ENCODE assay signal across 18 cellular contexts in the genomic region with DNA sequence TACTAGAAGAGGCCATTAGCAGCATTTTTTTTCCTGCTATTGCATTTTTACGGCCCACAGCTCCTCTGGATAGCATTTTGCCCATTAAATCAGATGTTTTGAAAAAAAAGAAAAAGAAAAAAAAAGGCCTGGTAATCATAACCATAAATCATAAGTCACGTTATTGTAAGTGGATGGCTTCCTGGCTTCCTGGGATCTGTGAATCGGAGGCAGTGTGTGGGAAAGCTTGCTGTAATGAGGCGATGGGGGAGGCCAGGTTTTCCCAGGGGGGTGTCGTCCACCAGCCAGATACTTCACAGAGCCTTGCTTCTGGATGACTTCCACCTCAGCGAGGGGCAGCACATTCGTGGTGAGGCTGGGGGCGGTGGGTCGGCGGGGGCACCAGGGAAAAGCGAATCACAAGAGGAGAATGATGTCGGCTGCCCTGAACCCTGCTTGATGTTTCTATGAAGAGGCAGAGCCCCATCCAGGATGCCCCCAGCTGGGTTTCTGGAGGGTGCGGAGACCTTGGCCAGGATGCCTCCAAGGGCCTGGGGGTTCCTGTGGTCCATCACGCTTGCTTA.
"Had no signal": no experiment of that assay in that cellular context is flagged by ENCODE, and none has a peak within 500 bp of the region (broad histone marks: within the 10 kb centered on the region; RNA-seq: fewer than 3 reads in every experiment).

No MANE protein-coding gene starts in this region.

- H3K4me1 Mint-ChIP-seq: activated CD4-positive, alpha-beta T cell treated with anti-CD3 and anti-CD28 coated beads for 36 hours; activated naive CD4-positive, alpha-beta T cell treated with anti-CD3 and anti-CD28 coated beads, Interleukin-2, amount 10 ng/mL, durations not matched to agents 7 days and 5 days; activated naive CD8-positive, alpha-beta T cell treated with anti-CD3 and anti-CD28 coated beads, Interleukin-2, amount 50 U/mL, for 24 hours; central memory CD8-positive, alpha-beta T cell had no signal

- H3K4me3 Mint-ChIP-seq: activated CD4-positive, alpha-beta memory T cell treated with anti-CD3 and anti-CD28 coated beads for 36 hours; activated CD4-positive, alpha-beta T cell treated with anti-CD3 and anti-CD28 coated beads for 36 hours; activated naive CD4-positive, alpha-beta T cell treated with anti-CD3 and anti-CD28 coated beads, Interleukin-2, amount 10 ng/mL, durations not matched to agents 7 days and 5 days; activated naive CD8-positive, alpha-beta T cell treated with anti-CD3 and anti-CD28 coated beads, Interleukin-2, amount 50 U/mL, for 24 hours; central memory CD8-positive, alpha-beta T cell; natural killer cell treated with Interleukin-12 subunit alpha and Interleukin-12 subunit beta and Interleukin-15 and Interleukin-18, amount 100 ng/mL, for 72 hours; stimulated activated naive CD8-positive, alpha-beta T cell treated with anti-CD3 and anti-CD28 coated beads, Interleukin-15, Interleukin-2, amounts not matched to agents 100 ng/mL and 50 ng/mL, for 24 hours; T-helper 2 cell treated with Interferon-gamma antibody and Interleukin-4, amounts not matched to agents 5 μg/mL and 100 μg/mL, for 36 hours; WTC11 had no signal

- H3K27me3 Mint-ChIP-seq: activated CD4-positive, alpha-beta memory T cell treated with anti-CD3 and anti-CD28 coated beads for 36 hours; activated CD4-positive, alpha-beta T cell treated with anti-CD3 and anti-CD28 coated beads for 36 hours; activated naive CD8-positive, alpha-beta T cell treated with anti-CD3 and anti-CD28 coated beads, Interleukin-2, amount 50 U/mL, for 24 hours; central memory CD8-positive, alpha-beta T cell had no signal

- ATAC-seq: activated CD4-positive, alpha-beta T cell treated with anti-CD3 and anti-CD28 coated beads for 36 hours; activated naive CD8-positive, alpha-beta T cell treated with anti-CD3 and anti-CD28 coated beads, Interleukin-2, amount 50 U/mL, for 24 hours; esophagus mucosa; natural killer cell treated with Interleukin-12 subunit alpha and Interleukin-12 subunit beta and Interleukin-15 and Interleukin-18, amount 100 ng/mL, for 72 hours; WTC11 had no signal

- H3K9me3 ChIP-seq: tibial nerve had no signal

- H3K27ac Mint-ChIP-seq: activated CD4-positive, alpha-beta memory T cell treated with anti-CD3 and anti-CD28 coated beads for 36 hours; activated CD4-positive, alpha-beta T cell treated with anti-CD3 and anti-CD28 coated beads for 36 hours; activated naive CD4-positive, alpha-beta T cell treated with anti-CD3 and anti-CD28 coated beads, Interleukin-2, amount 10 ng/mL, durations not matched to agents 7 days and 5 days; activated naive CD8-positive, alpha-beta T cell treated with anti-CD3 and anti-CD28 coated beads, Interleukin-2, amount 50 U/mL, for 24 hours; activated T-helper 2 cell treated with anti-CD3 and anti-CD28 coated beads, Interferon-gamma antibody, Interleukin-2, Interleukin-4, amounts not matched to agents 10 μg/mL and 5 μg/mL and 100 μg/mL, durations not matched to agents 14 hours and 24 hours and 36 hours; natural killer cell treated with Interleukin-12 subunit alpha and Interleukin-12 subunit beta and Interleukin-15 and Interleukin-18, amount 100 ng/mL, for 72 hours; stimulated activated naive CD8-positive, alpha-beta T cell treated with anti-CD3 and anti-CD28 coated beads, Interleukin-15, Interleukin-2, amounts not matched to agents 100 ng/mL and 50 ng/mL, for 24 hours; T-helper 2 cell treated with Interferon-gamma antibody and Interleukin-4, amounts not matched to agents 5 μg/mL and 100 μg/mL, for 36 hours; WTC11 had no signal

- H3K27ac ChIP-seq: brain microvascular endothelial cell, coronary artery, skin epidermis, tibial nerve had no signal

- H3K4me3 ChIP-seq: coronary artery, skin epidermis, tibial nerve had no signal

- H3K36me3 Mint-ChIP-seq: activated CD4-positive, alpha-beta memory T cell treated with anti-CD3 and anti-CD28 coated beads for 36 hours; activated naive CD4-positive, alpha-beta T cell treated with anti-CD3 and anti-CD28 coated beads, Interleukin-2, amount 10 ng/mL, durations not matched to agents 7 days and 5 days; natural killer cell treated with Interleukin-12 subunit alpha and Interleukin-12 subunit beta and Interleukin-15 and Interleukin-18, amount 100 ng/mL, for 72 hours; WTC11 had no signal

- H3K4me1 ChIP-seq: tibial nerve had no signal

- H3K36me3 ChIP-seq: brain microvascular endothelial cell, tibial nerve had no signal

- DNase-seq: activated CD4-positive, alpha-beta memory T cell treated with anti-CD3 and anti-CD28 coated beads for 36 hours; activated CD4-positive, alpha-beta T cell treated with anti-CD3 and anti-CD28 coated beads for 36 hours; activated naive CD4-positive, alpha-beta T cell treated with anti-CD3 and anti-CD28 coated beads, Interleukin-2, amount 10 ng/mL, durations not matched to agents 7 days and 5 days; activated naive CD8-positive, alpha-beta T cell treated with anti-CD3 and anti-CD28 coated beads, Interleukin-2, amount 50 U/mL, for 24 hours; activated T-cell treated with anti-CD3 and anti-CD28 coated beads, Interleukin-2, amount 50 U/mL, for 1 hour; brain microvascular endothelial cell; stimulated activated CD4-positive, alpha-beta T cell treated with anti-CD3 and anti-CD28 coated beads, Interleukin-15, amount 100 ng/mL, for 24 hours; stimulated activated CD4-positive, alpha-beta T cell treated with anti-CD3 and anti-CD28 coated beads, Interleukin-2, amount 100 ng/mL, for 48 hours had no signal
